ENCODE assay signal across 1 cellular context in genomic region chr14:68561531-68562007, GRCh38.
TF ChIP-seq lines count a peak whose summit lies in the region.

No MANE protein-coding gene starts in this region.

TF ChIP-seq in GM23338, 12 proteins besides CTCF, POLR2A, EP300 and RAD21 (continued from another document):
- TF ChIP-seq, protein P1, sequence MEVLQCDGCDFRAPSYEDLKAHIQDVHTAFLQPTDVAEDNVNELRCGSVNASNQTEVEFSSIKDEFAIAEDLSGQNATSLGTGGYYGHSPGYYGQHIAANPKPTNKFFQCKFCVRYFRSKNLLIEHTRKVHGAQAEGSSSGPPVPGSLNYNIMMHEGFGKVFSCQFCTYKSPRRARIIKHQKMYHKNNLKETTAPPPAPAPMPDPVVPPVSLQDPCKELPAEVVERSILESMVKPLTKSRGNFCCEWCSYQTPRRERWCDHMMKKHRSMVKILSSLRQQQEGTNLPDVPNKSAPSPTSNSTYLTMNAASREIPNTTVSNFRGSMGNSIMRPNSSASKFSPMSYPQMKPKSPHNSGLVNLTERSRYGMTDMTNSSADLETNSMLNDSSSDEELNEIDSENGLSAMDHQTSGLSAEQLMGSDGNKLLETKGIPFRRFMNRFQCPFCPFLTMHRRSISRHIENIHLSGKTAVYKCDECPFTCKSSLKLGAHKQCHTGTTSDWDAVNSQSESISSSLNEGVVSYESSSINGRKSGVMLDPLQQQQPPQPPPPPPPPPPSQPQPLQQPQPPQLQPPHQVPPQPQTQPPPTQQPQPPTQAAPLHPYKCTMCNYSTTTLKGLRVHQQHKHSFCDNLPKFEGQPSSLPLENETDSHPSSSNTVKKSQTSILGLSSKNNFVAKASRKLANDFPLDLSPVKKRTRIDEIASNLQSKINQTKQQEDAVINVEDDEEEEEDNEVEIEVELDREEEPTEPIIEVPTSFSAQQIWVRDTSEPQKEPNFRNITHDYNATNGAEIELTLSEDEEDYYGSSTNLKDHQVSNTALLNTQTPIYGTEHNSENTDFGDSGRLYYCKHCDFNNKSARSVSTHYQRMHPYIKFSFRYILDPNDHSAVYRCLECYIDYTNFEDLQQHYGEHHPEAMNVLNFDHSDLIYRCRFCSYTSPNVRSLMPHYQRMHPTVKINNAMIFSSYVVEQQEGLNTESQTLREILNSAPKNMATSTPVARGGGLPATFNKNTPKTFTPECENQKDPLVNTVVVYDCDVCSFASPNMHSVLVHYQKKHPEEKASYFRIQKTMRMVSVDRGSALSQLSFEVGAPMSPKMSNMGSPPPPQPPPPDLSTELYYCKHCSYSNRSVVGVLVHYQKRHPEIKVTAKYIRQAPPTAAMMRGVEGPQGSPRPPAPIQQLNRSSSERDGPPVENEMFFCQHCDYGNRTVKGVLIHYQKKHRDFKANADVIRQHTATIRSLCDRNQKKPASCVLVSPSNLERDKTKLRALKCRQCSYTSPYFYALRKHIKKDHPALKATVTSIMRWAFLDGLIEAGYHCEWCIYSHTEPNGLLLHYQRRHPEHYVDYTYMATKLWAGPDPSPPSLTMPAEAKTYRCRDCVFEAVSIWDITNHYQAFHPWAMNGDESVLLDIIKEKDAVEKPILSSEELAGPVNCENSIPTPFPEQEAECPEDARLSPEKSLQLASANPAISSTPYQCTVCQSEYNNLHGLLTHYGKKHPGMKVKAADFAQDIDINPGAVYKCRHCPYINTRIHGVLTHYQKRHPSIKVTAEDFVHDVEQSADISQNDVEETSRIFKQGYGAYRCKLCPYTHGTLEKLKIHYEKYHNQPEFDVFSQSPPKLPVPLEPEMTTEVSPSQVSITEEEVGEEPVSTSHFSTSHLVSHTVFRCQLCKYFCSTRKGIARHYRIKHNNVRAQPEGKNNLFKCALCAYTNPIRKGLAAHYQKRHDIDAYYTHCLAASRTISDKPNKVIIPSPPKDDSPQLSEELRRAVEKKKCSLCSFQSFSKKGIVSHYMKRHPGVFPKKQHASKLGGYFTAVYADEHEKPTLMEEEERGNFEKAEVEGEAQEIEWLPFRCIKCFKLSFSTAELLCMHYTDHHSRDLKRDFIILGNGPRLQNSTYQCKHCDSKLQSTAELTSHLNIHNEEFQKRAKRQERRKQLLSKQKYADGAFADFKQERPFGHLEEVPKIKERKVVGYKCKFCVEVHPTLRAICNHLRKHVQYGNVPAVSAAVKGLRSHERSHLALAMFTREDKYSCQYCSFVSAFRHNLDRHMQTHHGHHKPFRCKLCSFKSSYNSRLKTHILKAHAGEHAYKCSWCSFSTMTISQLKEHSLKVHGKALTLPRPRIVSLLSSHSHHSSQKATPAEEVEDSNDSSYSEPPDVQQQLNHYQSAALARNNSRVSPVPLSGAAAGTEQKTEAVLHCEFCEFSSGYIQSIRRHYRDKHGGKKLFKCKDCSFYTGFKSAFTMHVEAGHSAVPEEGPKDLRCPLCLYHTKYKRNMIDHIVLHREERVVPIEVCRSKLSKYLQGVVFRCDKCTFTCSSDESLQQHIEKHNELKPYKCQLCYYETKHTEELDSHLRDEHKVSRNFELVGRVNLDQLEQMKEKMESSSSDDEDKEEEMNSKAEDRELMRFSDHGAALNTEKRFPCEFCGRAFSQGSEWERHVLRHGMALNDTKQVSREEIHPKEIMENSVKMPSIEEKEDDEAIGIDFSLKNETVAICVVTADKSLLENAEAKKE (CRISPR knock-in tag; IDR thresholded peaks at IDR 0.05) = no peak
- no peak for TF ChIP-seq EZH2 (IDR thresholded peaks at IDR 0.05; ENCODE audit: low read depth, unreplicated experiment)
- no peak for TF ChIP-seq ZNF331 (CRISPR knock-in tag; IDR thresholded peaks at IDR 0.05; ENCODE audit: low read depth)
